ENCODE assay signal across 32 cellular contexts in genomic region chr22:33013531-33014162, GRCh38. TPM values are rescaled to one million over a fixed set of nuclear protein-coding genes. Genes with fewer than 3 reads are reported as not detected.
"Had no signal": no experiment of that assay in that cellular context is flagged by ENCODE, and none has a peak within 500 bp of the region (broad histone marks: within the 10 kb centered on the region; RNA-seq: fewer than 3 reads in every experiment).

No MANE protein-coding gene starts in this region.

- H3K27ac ChIP-seq: neural progenitor cell, pancreas, prostate gland, skin epidermis, spleen, suprapubic skin, testis, tibial artery, transverse colon, upper lobe of right lung, uterus had no signal

- H3K36me3 ChIP-seq: neural progenitor cell, pancreas, prostate gland, spleen, suprapubic skin, tibial artery, transverse colon, upper lobe of right lung, uterus had no signal

- H3K4me3 Mint-ChIP-seq: naive thymus-derived CD4-positive, alpha-beta T cell; natural killer cell; nephron; neural progenitor cell; stimulated activated memory B cell treated with anti-CD40 and anti-IgM and Interleukin-4, amounts not matched to agents 10 μg/mL and 1 μg/mL and 100 μg/mL, for 72 hours; stimulated activated naive CD8-positive, alpha-beta T cell treated with anti-CD3 and anti-CD28 coated beads, Interleukin-15, amount 100 ng/mL, for 72 hours; type B pancreatic cell had no signal

- H3K27me3 ChIP-seq: neural progenitor cell, spleen, suprapubic skin, testis, upper lobe of right lung, uterus had no signal

- H3K4me3 ChIP-seq: neural progenitor cell, pancreas, prostate gland, skin epidermis, smooth muscle cell, spleen, suprapubic skin, tibial artery, transverse colon, upper lobe of right lung, uterus had no signal

- DNase-seq: naive thymus-derived CD4-positive, alpha-beta T cell; natural killer cell; occipital lobe; pancreas; retina; right cardiac atrium; spleen; stimulated activated CD4-positive, alpha-beta T cell treated with anti-CD3 and anti-CD28 coated beads, Interleukin-12 subunit alpha, Interleukin-12 subunit beta, amount 100 ng/mL, for 4 hours; stimulated activated CD4-positive, alpha-beta T cell treated with anti-CD3 and anti-CD28 coated beads, Interleukin-1b, Interleukin-23, amount 100 ng/mL, for 48 hours; stimulated activated CD4-positive, alpha-beta T cell treated with anti-CD3 and anti-CD28 coated beads, Interleukin-4, amount 100 ng/mL, for 1 hour; stimulated activated CD4-positive, alpha-beta T cell treated with anti-CD3 and anti-CD28 coated beads, Interleukin-4, amount 100 ng/mL, for 4 hours; stimulated activated CD8-positive, alpha-beta memory T cell treated with anti-CD3 and anti-CD28 coated beads, Interleukin-4, amount 100 ng/mL, for 48 hours; stimulated activated naive CD4-positive, alpha-beta T cell; stimulated activated naive CD8-positive, alpha-beta T cell treated with anti-CD3 and anti-CD28 coated beads, Interleukin-15, amount 100 ng/mL, for 72 hours; stimulated activated naive CD8-positive, alpha-beta T cell treated with anti-CD3 and anti-CD28 coated beads, Interleukin-15, Interleukin-2, amounts not matched to agents 100 U/mL and 50 U/mL, for 24 hours; substantia nigra; testis; tibial artery; transverse colon; upper lobe of right lung; uterus had no signal

- H3K27ac Mint-ChIP-seq: naive thymus-derived CD4-positive, alpha-beta T cell; natural killer cell; nephron; neural progenitor cell; stimulated activated memory B cell treated with anti-CD40 and anti-IgM and Interleukin-4, amounts not matched to agents 10 μg/mL and 1 μg/mL and 100 μg/mL, for 72 hours; stimulated activated naive CD8-positive, alpha-beta T cell treated with anti-CD3 and anti-CD28 coated beads, Interleukin-15, amount 100 ng/mL, for 72 hours; type B pancreatic cell had no signal

- H2AFZ ChIP-seq: neural progenitor cell had no signal

- ATAC-seq: naive thymus-derived CD4-positive, alpha-beta T cell; natural killer cell; pancreas; right cardiac atrium; sciatic nerve; stimulated activated memory B cell treated with anti-CD40 and anti-IgM and Interleukin-4, amounts not matched to agents 10 μg/mL and 1 μg/mL and 100 μg/mL, for 72 hours; stimulated activated naive CD8-positive, alpha-beta T cell treated with anti-CD3 and anti-CD28 coated beads, Interleukin-15, amount 100 ng/mL, for 72 hours; stimulated activated naive CD8-positive, alpha-beta T cell treated with anti-CD3 and anti-CD28 coated beads, Interleukin-15, Interleukin-2, amounts not matched to agents 100 U/mL and 50 U/mL, for 24 hours; upper lobe of right lung had no signal

- H3K4me1 ChIP-seq: neural progenitor cell, pancreas, prostate gland, testis, tibial artery, transverse colon, upper lobe of right lung, uterus had no signal

- H3K27me3 Mint-ChIP-seq: stimulated activated naive CD8-positive, alpha-beta T cell treated with anti-CD3 and anti-CD28 coated beads, Interleukin-15, amount 100 ng/mL, for 72 hours; type B pancreatic cell had no signal

- H3K36me3 Mint-ChIP-seq: naive thymus-derived CD4-positive, alpha-beta T cell; natural killer cell; neural progenitor cell; stimulated activated memory B cell treated with anti-CD40 and anti-IgM and Interleukin-4, amounts not matched to agents 10 μg/mL and 1 μg/mL and 100 μg/mL, for 72 hours; type B pancreatic cell had no signal

- H3K9ac ChIP-seq: neural progenitor cell had no signal

- FAIRE-seq: pancreas had no signal

- H3K9me3 Mint-ChIP-seq: natural killer cell; stimulated activated memory B cell treated with anti-CD40 and anti-IgM and Interleukin-4, amounts not matched to agents 10 μg/mL and 1 μg/mL and 100 μg/mL, for 72 hours; stimulated activated naive CD8-positive, alpha-beta T cell treated with anti-CD3 and anti-CD28 coated beads, Interleukin-15, amount 100 ng/mL, for 72 hours; type B pancreatic cell had no signal

- H3K4me2 ChIP-seq: neural progenitor cell, smooth muscle cell had no signal

- H3K9me3 ChIP-seq: pancreas, prostate gland, spleen, suprapubic skin, testis, tibial artery, transverse colon, upper lobe of right lung, uterus had no signal

- H3K4me1 Mint-ChIP-seq: natural killer cell; nephron; neural progenitor cell; stimulated activated memory B cell treated with anti-CD40 and anti-IgM and Interleukin-4, amounts not matched to agents 10 μg/mL and 1 μg/mL and 100 μg/mL, for 72 hours; stimulated activated naive CD8-positive, alpha-beta T cell treated with anti-CD3 and anti-CD28 coated beads, Interleukin-15, amount 100 ng/mL, for 72 hours had no signal

RNA-seq across cellular contexts. Expression of gene SYN3, which starts 44.5 kb away (rescaled TPM):
- total RNA-seq: naive thymus-derived CD4-positive, alpha-beta T cell; osteoblast; pulmonary artery endothelial cell had no signal
- polyA plus RNA-seq: naive thymus-derived CD4-positive, alpha-beta T cell had no signal
